ENCODE assay signal across 9 cellular contexts in the genomic region with DNA sequence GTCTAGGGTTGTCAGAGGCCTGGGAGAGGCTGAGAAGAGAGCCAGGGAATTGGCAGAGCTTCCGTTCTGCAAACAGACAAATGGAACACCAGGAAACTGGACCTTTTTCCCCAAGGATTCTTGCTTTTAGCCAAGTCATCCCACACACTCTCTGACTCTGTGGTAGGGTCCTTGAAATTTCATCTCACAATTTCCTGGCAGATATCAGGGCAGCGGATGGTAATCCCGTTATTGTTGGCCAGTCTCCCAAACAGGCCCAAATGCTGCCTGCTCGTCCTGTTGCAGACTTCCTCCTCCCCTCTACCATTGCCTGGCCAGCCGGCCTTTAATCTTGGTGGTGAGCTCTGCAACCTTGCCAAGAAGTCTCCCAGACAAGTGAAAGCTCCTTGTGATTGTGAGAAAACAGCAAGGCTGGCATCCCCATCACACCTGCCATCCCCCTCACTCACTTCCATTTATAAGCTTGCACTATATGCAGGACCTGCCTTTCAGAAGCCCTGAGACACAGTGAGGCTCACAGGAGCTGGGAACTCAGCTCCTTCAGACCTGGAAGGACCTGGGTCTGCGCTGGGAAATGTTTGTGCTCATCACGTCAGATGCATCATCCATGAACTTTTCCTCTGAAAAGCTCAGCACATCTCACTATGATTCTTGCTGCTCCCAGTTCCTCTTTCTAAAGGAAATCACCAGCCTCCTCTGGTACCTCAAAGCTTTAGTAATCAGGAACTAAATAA. TPM values are rescaled to one million over a fixed set of nuclear protein-coding genes. Genes with fewer than 3 reads are reported as not detected.
DNase-seq lines count a peak whose midpoint lies in the region; ATAC-seq and TF ChIP-seq lines count a peak whose summit lies in the region.
"Had no signal": no experiment of that assay in that cellular context is flagged by ENCODE, and none has a peak within 500 bp of the region (broad histone marks: within the 10 kb centered on the region; RNA-seq: fewer than 3 reads in every experiment).

No MANE protein-coding gene starts in this region.

- H3K4me1 ChIP-seq in GM23338 (ENCODE audit: insufficient read depth) (peaks cover 20% of the 10 kb centered on the region), SK-N-SH (ENCODE audit: control insufficient read depth in 1 of 2, insufficient read depth in 2 of 2, low read depth in 1 of 2, low read length in 1 of 2) (peaks cover 42 to 49% of the 10 kb centered on the region in 2 experiments), heart right ventricle (peaks cover 21 to 72% (median 61%) of the 10 kb centered on the region in 9 donors)

- H2AFZ ChIP-seq in GM23338 = peak overlapping the region; percentile 72; the same call in 1 of the 2 replicates
- peak overlapping the region; percentile 36; the same call in 1 of the 2 replicates for H2AFZ ChIP-seq in SK-N-SH (ENCODE audit: low read depth)

- ATAC-seq in GM23338 (no peak), heart right ventricle (peak; percentile 8 to 52 (median 46)), HG03571 (IDR thresholded peaks at IDR 0.05; ENCODE audit: unreplicated experiment) (no peak)

- no peak overlapping the region for H3K27ac ChIP-seq in GM23338 (ENCODE audit: low read depth)
- peak overlapping the region; percentile 72 to 93 for H3K27ac ChIP-seq in SK-N-SH (ENCODE audit: low read depth in 2 of 2, low read length in 1 of 2)
- peak overlapping the region; percentile 1 to 87 (median 64) for H3K27ac ChIP-seq in heart right ventricle
- peak overlapping the region in 13 of 21 experiments; percentile 1 to 81 (median 51) for H3K27ac ChIP-seq in skin epidermis

- H3K9me3 ChIP-seq in SK-N-SH = no peaks in the 10 kb centered on the region
- no peaks in the 10 kb centered on the region for H3K9me3 ChIP-seq in heart right ventricle

- 34% methylated on average over 7 of the region's 7 CpGs for WGBS in SK-N-SH (ENCODE audit: low lambda C conversion rate)
- 19 to 28% methylated on average over 7 of the region's 7 CpGs for WGBS in heart right ventricle, 2 donors

- no peaks in the 10 kb centered on the region for H4K20me1 ChIP-seq in GM23338 (replicated peaks; ENCODE audit: insufficient read depth)
- H4K20me1 ChIP-seq in SK-N-SH (ENCODE audit: insufficient read depth) = no peaks in the 10 kb centered on the region

- no peaks in the 10 kb centered on the region for H3K36me3 Mint-ChIP-seq in GM23338 (ENCODE audit: low read depth)

- H3K27ac Mint-ChIP-seq in GM23338 = peak overlapping the region; percentile 65; the same call in 1 of the 2 replicates
- H3K27ac Mint-ChIP-seq: activated naive CD4-positive, alpha-beta T cell treated with anti-CD3 and anti-CD28 coated beads for 36 hours had no signal

- DNase-seq in GM23338 (ENCODE audit: low spot score) (no peak), SK-N-SH (no peak), heart right ventricle (peak in 1 of 2 donors; percentile 38), LoVo (ENCODE audit: low spot score) (no peak), NCI-H1694 (lab: John Stamatoyannopoulos, UW) (no peak)
- DNase-seq in effector CD4-positive, alpha-beta T cell = no peak
- DNase-seq: activated naive CD4-positive, alpha-beta T cell treated with anti-CD3 and anti-CD28 coated beads for 36 hours had no signal

- H3K79me2 ChIP-seq in GM23338 (replicated peaks; ENCODE audit: insufficient read depth) (no peaks in the 10 kb centered on the region), SK-N-SH (ENCODE audit: insufficient read depth) (no peaks in the 10 kb centered on the region)

- H3K36me3 ChIP-seq in GM23338 (ENCODE audit: insufficient read depth) = no peaks in the 10 kb centered on the region
- H3K36me3 ChIP-seq in SK-N-SH (replicated peaks in 1 of 2; ENCODE audit: control insufficient read depth in 1 of 2, insufficient read depth in 2 of 2, low read length in 1 of 2) = no peaks in the 10 kb centered on the region
- H3K36me3 ChIP-seq in heart right ventricle = no peaks in the 10 kb centered on the region

- TF ChIP-seq RAD21 in SK-N-SH (IDR thresholded peaks at IDR 0.05; ENCODE audit: low read length) = no peak

- no peaks in the 10 kb centered on the region for H3F3A ChIP-seq in GM23338 (replicated peaks; ENCODE audit: low read depth)
- peaks cover 44% of the 10 kb centered on the region for H3F3A ChIP-seq in SK-N-SH (replicated peaks; ENCODE audit: insufficient read depth)

- TF ChIP-seq CTCF in GM23338 (conservative IDR thresholded peaks at IDR 0.05; ENCODE audit: low read depth in 2 of 2) (no peak), SK-N-SH (IDR thresholded peaks at IDR 0.05) (no peak), heart right ventricle (IDR thresholded peaks at IDR 0.05) (no peak)

- H3K9me3 Mint-ChIP-seq in GM23338 = no peaks in the 10 kb centered on the region
- H3K9me3 Mint-ChIP-seq: activated naive CD4-positive, alpha-beta T cell treated with anti-CD3 and anti-CD28 coated beads for 36 hours had no signal

- H3K4me1 Mint-ChIP-seq in GM23338 = peaks cover 36% of the 10 kb centered on the region

- no peak overlapping the region for H3K4me3 ChIP-seq in GM23338
- H3K4me3 ChIP-seq in SK-N-SH (ENCODE audit: low read depth in 2 of 2, low read length in 1 of 2) = no peak overlapping the region
- H3K4me3 ChIP-seq in heart right ventricle = no peak overlapping the region
- no peak overlapping the region for H3K4me3 ChIP-seq in skin epidermis

- peak overlapping the region; percentile 36; the same call in 1 of the 2 replicates for H3K9ac ChIP-seq in SK-N-SH

- TF ChIP-seq EP300 in SK-N-SH (IDR thresholded peaks at IDR 0.05; ENCODE audit: borderline replicate concordance in 1 of 2, low read depth in 1 of 2, low read length in 1 of 2) = peak in 1 of 2 experiments; percentile 53; a peak in 1 of 4 replicates

- CTCF ChIA-PET in SK-N-SH (lab: Yijun Ruan, JAX) = interaction anchor here (0.9 to 18.9 kb wide), 5 partner anchors 8 to 284 kb away, joined by 3 to 473 read pairs (median 12); a partner anchor contains a TSS

- H3K27me3 Mint-ChIP-seq in GM23338 (ENCODE audit: insufficient read depth, low read depth, poor library complexity) = peaks cover 5% of the 10 kb centered on the region

- no peaks in the 10 kb centered on the region for H3K9me2 ChIP-seq in GM23338 (ENCODE audit: insufficient read depth)
- H3K9me2 ChIP-seq in SK-N-SH = no peaks in the 10 kb centered on the region

- H3K4me2 ChIP-seq in GM23338 = no peak overlapping the region
- peak overlapping the region; percentile 55 for H3K4me2 ChIP-seq in SK-N-SH

- POLR2A ChIA-PET in SK-N-SH (lab: Yijun Ruan, JAX) = interaction anchor here (0.7 to 1.1 kb wide), 2 partner anchors 111 to 182 kb away, joined by 3 to 6 read pairs; a partner anchor contains a TSS

- H3K4me3 Mint-ChIP-seq in GM23338 = no peak overlapping the region
- H3K4me3 Mint-ChIP-seq: activated naive CD4-positive, alpha-beta T cell treated with anti-CD3 and anti-CD28 coated beads for 36 hours had no signal

- H3K27me3 ChIP-seq in GM23338 (ENCODE audit: insufficient read depth) (no peaks in the 10 kb centered on the region), SK-N-SH (ENCODE audit: insufficient read depth) (no peaks in the 10 kb centered on the region), heart right ventricle (no peaks in the 10 kb centered on the region)

- intact Hi-C loops in heart right ventricle (cut with DNase I) = loop anchor here in 2 of 10 donors (5.0 to 10.0 kb wide), 2 partner anchors 109 to 112 kb away; a partner anchor contains a TSS

TF ChIP-seq in GM23338, 12 proteins besides CTCF, POLR2A, EP300 and RAD21 (continues in another document):
- TF ChIP-seq EZH2phosphoT487 (IDR thresholded peaks at IDR 0.05; ENCODE audit: unreplicated experiment) = no peak

TF ChIP-seq in SK-N-SH, 30 proteins besides CTCF, POLR2A, EP300 and RAD21 (continues in another document):
- TF ChIP-seq MEF2A (IDR thresholded peaks at IDR 0.05; ENCODE audit: borderline replicate concordance, low read depth) = no peak; the same call in 1 of the 2 replicates
- peak; percentile 35; the same call in 1 of the 2 replicates for TF ChIP-seq SIN3A (IDR thresholded peaks at IDR 0.05; ENCODE audit: borderline replicate concordance, low read depth, low read length)
- TF ChIP-seq, protein P1, sequence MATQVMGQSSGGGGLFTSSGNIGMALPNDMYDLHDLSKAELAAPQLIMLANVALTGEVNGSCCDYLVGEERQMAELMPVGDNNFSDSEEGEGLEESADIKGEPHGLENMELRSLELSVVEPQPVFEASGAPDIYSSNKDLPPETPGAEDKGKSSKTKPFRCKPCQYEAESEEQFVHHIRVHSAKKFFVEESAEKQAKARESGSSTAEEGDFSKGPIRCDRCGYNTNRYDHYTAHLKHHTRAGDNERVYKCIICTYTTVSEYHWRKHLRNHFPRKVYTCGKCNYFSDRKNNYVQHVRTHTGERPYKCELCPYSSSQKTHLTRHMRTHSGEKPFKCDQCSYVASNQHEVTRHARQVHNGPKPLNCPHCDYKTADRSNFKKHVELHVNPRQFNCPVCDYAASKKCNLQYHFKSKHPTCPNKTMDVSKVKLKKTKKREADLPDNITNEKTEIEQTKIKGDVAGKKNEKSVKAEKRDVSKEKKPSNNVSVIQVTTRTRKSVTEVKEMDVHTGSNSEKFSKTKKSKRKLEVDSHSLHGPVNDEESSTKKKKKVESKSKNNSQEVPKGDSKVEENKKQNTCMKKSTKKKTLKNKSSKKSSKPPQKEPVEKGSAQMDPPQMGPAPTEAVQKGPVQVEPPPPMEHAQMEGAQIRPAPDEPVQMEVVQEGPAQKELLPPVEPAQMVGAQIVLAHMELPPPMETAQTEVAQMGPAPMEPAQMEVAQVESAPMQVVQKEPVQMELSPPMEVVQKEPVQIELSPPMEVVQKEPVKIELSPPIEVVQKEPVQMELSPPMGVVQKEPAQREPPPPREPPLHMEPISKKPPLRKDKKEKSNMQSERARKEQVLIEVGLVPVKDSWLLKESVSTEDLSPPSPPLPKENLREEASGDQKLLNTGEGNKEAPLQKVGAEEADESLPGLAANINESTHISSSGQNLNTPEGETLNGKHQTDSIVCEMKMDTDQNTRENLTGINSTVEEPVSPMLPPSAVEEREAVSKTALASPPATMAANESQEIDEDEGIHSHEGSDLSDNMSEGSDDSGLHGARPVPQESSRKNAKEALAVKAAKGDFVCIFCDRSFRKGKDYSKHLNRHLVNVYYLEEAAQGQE (IDR thresholded peaks at IDR 0.05; ENCODE audit: low read depth, low read length) = 0 out of 2 replicates have a peak, but pooled peaks have one; percentile 8

RNA-seq across cellular contexts. Expression of a gene that starts 13.6 kb away (rescaled TPM):
- total RNA-seq in GM23338 (2014; rRNA removed; shearing (Covaris generic)) = 640 and 749 TPM in 2 replicates
- polyA plus RNA-seq in GM23338 (2016; fragmentation: Nextera tagmentation; extraction: Ambion mirVana) (590 and 728 TPM in 2 replicates), SK-N-SH (2012; rRNA removed) (156 and 292 TPM in 2 replicates), heart right ventricle (100 to 1,000 TPM; 121 to 153 TPM)
- polyA plus RNA-seq in SK-N-SH (2012; cell fraction: cytosol; rRNA removed) = 324 and 359 TPM in 2 replicates
- polyA plus RNA-seq in SK-N-SH (2012; cell fraction: nucleus; rRNA removed) = 60.3 and 116 TPM in 2 replicates
- total RNA-seq in heart right ventricle = 100 to 1,000 TPM; 165 to 199 (median 175) TPM

RNA-seq across cellular contexts. Expression of a gene that starts 45.9 kb away (rescaled TPM):
- total RNA-seq in GM23338 (2014; rRNA removed; shearing (Covaris generic)) = 46.5 and 47.0 TPM in 2 replicates
- polyA plus RNA-seq in GM23338 (2016; fragmentation: Nextera tagmentation; extraction: Ambion mirVana) (15.3 and 17.3 TPM in 2 replicates), SK-N-SH (2012; rRNA removed) (22.6 and 45.7 TPM in 2 replicates), heart right ventricle (10 to 100 TPM; 31.5 to 38.2 TPM)
- polyA plus RNA-seq in SK-N-SH (2012; cell fraction: cytosol; rRNA removed) = 28.3 and 33.1 TPM in 2 replicates
- 36.0 and 37.1 TPM in 2 replicates for polyA plus RNA-seq in SK-N-SH (2012; cell fraction: nucleus; rRNA removed)
- total RNA-seq in heart right ventricle = 10 to 100 TPM; 34.9 to 80.8 (median 48.4) TPM

Comparison
In these comparisons a context has a peak if more than half of its experiments do, and no peak if none do; other contexts are left out.
1. ATAC-seq: peak in heart right ventricle (8 of 8); none in GM23338 (single experiment) and HG03571 (single experiment).